Comparison of ENCODE assay signal across 8 cellular contexts in genomic region chr17:16439867-16440351, GRCh38. TPM values are rescaled to one million over a fixed set of nuclear protein-coding genes. Genes with fewer than 3 reads are reported as not detected.
DNase-seq lines count a peak whose midpoint lies in the region; ATAC-seq, FAIRE-seq and TF ChIP-seq lines count a peak whose summit lies in the region.

No MANE protein-coding gene starts in this region.

- no peak for TF ChIP-seq POLR2A in A549 (IDR thresholded peaks at IDR 0.05; ENCODE audit: low read length)

- H3K9me3 Mint-ChIP-seq in HFFc6: peaks cover 10% of the 10 kb centered on the region; the same call in 1 of the 2 replicates
- no peaks in the 10 kb centered on the region for H3K9me3 Mint-ChIP-seq in activated CD8-positive, alpha-beta T cell treated with anti-CD3 and anti-CD28 coated beads for 36 hours
- H3K9me3 Mint-ChIP-seq in stimulated activated naive B cell treated with anti-CD40 and anti-IgM and Interleukin-4, amounts not matched to agents 10 μg/mL and 1 μg/mL and 100 μg/mL, for 72 hours: no peaks in the 10 kb centered on the region

- intact Hi-C loops in activated CD8-positive, alpha-beta T cell treated with anti-CD3 and anti-CD28 coated beads for 36 hours (cut with micrococcal nuclease): loop anchor here (2.0 to 5.0 kb wide), 2 partner anchors 53 to 153 kb away; no protein-coding TSS in a partner anchor

- TF ChIP-seq CTCF in A549 (IDR thresholded peaks at IDR 0.05) (no peak), HFFc6 (IDR thresholded peaks at IDR 0.05) (no peak)
- TF ChIP-seq CTCF in activated CD8-positive, alpha-beta T cell treated with anti-CD3 and anti-CD28 coated beads for 36 hours (IDR thresholded peaks at IDR 0.05): no peak

- ATAC-seq in A549 (no peak), HG03095 (IDR thresholded peaks at IDR 0.05; ENCODE audit: unreplicated experiment) (no peak)
- ATAC-seq in activated CD8-positive, alpha-beta T cell treated with anti-CD3 and anti-CD28 coated beads for 36 hours: no peak
- ATAC-seq in stimulated activated naive B cell treated with anti-CD40 and anti-IgM and Interleukin-4, amounts not matched to agents 10 μg/mL and 1 μg/mL and 100 μg/mL, for 72 hours (replicated peaks): no peak

- H3K4me2 ChIP-seq in A549: peak overlapping the region; percentile 75

- TF ChIP-seq RAD21 in A549 (conservative IDR thresholded peaks at IDR 0.05 in 1 of 2, IDR thresholded peaks at IDR 0.05 in 1 of 2): no peak

- peaks cover 54% of the 10 kb centered on the region for H3K36me3 Mint-ChIP-seq in HFFc6 (ENCODE audit: low read depth)
- H3K36me3 Mint-ChIP-seq in activated CD8-positive, alpha-beta T cell treated with anti-CD3 and anti-CD28 coated beads for 36 hours (ENCODE audit: low read depth): peaks cover 57% of the 10 kb centered on the region
- H3K36me3 Mint-ChIP-seq in stimulated activated naive B cell treated with anti-CD40 and anti-IgM and Interleukin-4, amounts not matched to agents 10 μg/mL and 1 μg/mL and 100 μg/mL, for 72 hours: peaks cover 56 to 77% of the 10 kb centered on the region in 2 donors

- TF ChIP-seq EP300 in A549 (IDR thresholded peaks at IDR 0.05): no peak

- H3K4me3 ChIP-seq in A549 (peak overlapping the region; percentile 75), iPS-11a (ENCODE audit: low read depth, low read length) (peak overlapping the region; percentile 100)

- peak overlapping the region; percentile 99 for H3K4me3 Mint-ChIP-seq in HFFc6
- H3K4me3 Mint-ChIP-seq in activated CD8-positive, alpha-beta T cell treated with anti-CD3 and anti-CD28 coated beads for 36 hours: peak overlapping the region; percentile 96
- H3K4me3 Mint-ChIP-seq in stimulated activated naive B cell treated with anti-CD40 and anti-IgM and Interleukin-4, amounts not matched to agents 10 μg/mL and 1 μg/mL and 100 μg/mL, for 72 hours: peak overlapping the region; percentile 97 to 100

- H3K27ac ChIP-seq in A549: peak overlapping the region; percentile 90 to 99

- H3K4me1 Mint-ChIP-seq in HFFc6 (ENCODE audit: low read depth): peaks cover 43% of the 10 kb centered on the region
- peaks cover 51% of the 10 kb centered on the region for H3K4me1 Mint-ChIP-seq in activated CD8-positive, alpha-beta T cell treated with anti-CD3 and anti-CD28 coated beads for 36 hours (ENCODE audit: low read depth)
- H3K4me1 Mint-ChIP-seq in stimulated activated naive B cell treated with anti-CD40 and anti-IgM and Interleukin-4, amounts not matched to agents 10 μg/mL and 1 μg/mL and 100 μg/mL, for 72 hours: peaks cover 39 to 73% of the 10 kb centered on the region in 2 donors

- peaks cover 22% of the 10 kb centered on the region for H3K27me3 Mint-ChIP-seq in HFFc6 (ENCODE audit: insufficient read depth)
- H3K27me3 Mint-ChIP-seq in activated CD8-positive, alpha-beta T cell treated with anti-CD3 and anti-CD28 coated beads for 36 hours: no peaks in the 10 kb centered on the region
- H3K27me3 Mint-ChIP-seq in stimulated activated naive B cell treated with anti-CD40 and anti-IgM and Interleukin-4, amounts not matched to agents 10 μg/mL and 1 μg/mL and 100 μg/mL, for 72 hours: no peaks in the 10 kb centered on the region

- H3K27ac Mint-ChIP-seq in HFFc6: peak overlapping the region; percentile 94
- H3K27ac Mint-ChIP-seq in activated CD8-positive, alpha-beta T cell treated with anti-CD3 and anti-CD28 coated beads for 36 hours: peak overlapping the region; percentile 97
- H3K27ac Mint-ChIP-seq in stimulated activated naive B cell treated with anti-CD40 and anti-IgM and Interleukin-4, amounts not matched to agents 10 μg/mL and 1 μg/mL and 100 μg/mL, for 72 hours: peak overlapping the region; percentile 100

- DNase-seq in A549 (ENCODE audit: low read depth in 1 of 2, low spot score in 1 of 2) (no peak), HFFc6 (no peak), NCI-H187 (lab: John Stamatoyannopoulos, UW) (no peak), AG20443 (ENCODE audit: low spot score) (no peak)
- DNase-seq in activated CD8-positive, alpha-beta T cell treated with anti-CD3 and anti-CD28 coated beads for 36 hours: no peak
- no peak for DNase-seq in stimulated activated naive B cell treated with anti-CD40 and anti-IgM and Interleukin-4, amounts not matched to agents 10 μg/mL and 1 μg/mL and 100 μg/mL, for 72 hours

- POLR2A ChIA-PET in A549 (lab: Yijun Ruan, JAX): interaction anchor here (0.7 to 2.2 kb wide), 6 partner anchors 8 to 392 kb away, joined by 3 to 24 read pairs (median 5); partner anchors contain the start of gene CENPV
- POLR2A ChIA-PET in activated CD8-positive, alpha-beta T cell treated with anti-CD3 and anti-CD28 coated beads for 36 hours (lab: Charles Lee): interaction anchor here (0.7 to 11.6 kb wide), 15 partner anchors 8 to 1743 kb away, joined by 3 to 200 read pairs (median 9); partner anchors contain the start of genes ALKBH5, CENPV, TRPV2 and UBB

- CTCF ChIA-PET in A549 (lab: Yijun Ruan, JAX): interaction anchor here (1.0 to 29.8 kb wide), 8 partner anchors 11 to 154 kb away, joined by 3 to 589 read pairs (median 14); no protein-coding TSS in a partner anchor
- CTCF ChIA-PET in activated CD8-positive, alpha-beta T cell treated with anti-CD3 and anti-CD28 coated beads for 36 hours (lab: Charles Lee): interaction anchor here (0.9 to 4.5 kb wide), 5 partner anchors 11 to 25 kb away, joined by 3 to 39 read pairs (median 11); partner anchors contain the start of gene TRPV2

- FAIRE-seq in A549 (lab: Jason Lieb, UNC): no peak

- H3K9me3 ChIP-seq in A549: no peaks in the 10 kb centered on the region

- WGBS in A549 (ENCODE audit: missing lambda C conversion rate): 2% methylated on average over 9 of the region's 9 CpGs

- peaks cover 47% of the 10 kb centered on the region for H3K4me1 ChIP-seq in A549

TF ChIP-seq in A549, 52 proteins besides CTCF, POLR2A, EP300 and RAD21 (continues in another document):
- TF ChIP-seq TFCP2L1 (CRISPR knock-in tag; IDR thresholded peaks at IDR 0.05): peak; percentile 84
- TF ChIP-seq ZFP36 (IDR thresholded peaks at IDR 0.05; ENCODE audit: borderline replicate concordance, partially characterized antibody): no peak
- peak; percentile 28; the same call in 1 of the 3 replicates for TF ChIP-seq BCL3 (IDR thresholded peaks at IDR 0.05)
- peak; percentile 23; the same call in 1 of the 2 replicates for TF ChIP-seq GATA3 (IDR thresholded peaks at IDR 0.05; ENCODE audit: borderline replicate concordance)
- no peak for TF ChIP-seq ZNF302 (CRISPR knock-in tag; IDR thresholded peaks at IDR 0.05)
- TF ChIP-seq FOSB (CRISPR knock-in tag; IDR thresholded peaks at IDR 0.05): 0 out of 2 replicates have a peak, but pooled peaks have one; percentile 65
- TF ChIP-seq TP53 (CRISPR knock-in tag; IDR thresholded peaks at IDR 0.05): no peak; the same call in 1 of the 2 replicates
- peak; percentile 93 for TF ChIP-seq HOXA7 (CRISPR knock-in tag; IDR thresholded peaks at IDR 0.05)
- TF ChIP-seq E2F6 (IDR thresholded peaks at IDR 0.05; ENCODE audit: borderline replicate concordance, low read depth): no peak
- no peak for TF ChIP-seq MYC (IDR thresholded peaks at IDR 0.05; ENCODE audit: borderline replicate concordance, low read length)

RNA-seq across cellular contexts. Expression of gene TRPV2, which starts 24.5 kb away (rescaled TPM):
- polyA plus RNA-seq in A549 (2011; rRNA removed) (0.31 and 0.60 TPM in 2 replicates), A549 (2017; fragmentation: RNase III; extraction: RNeasy Plus Mini Kit Qiagen cat#74134 plus additional on column Dnase treatment) (0.35 to 0.62 TPM (median 0.61 TPM) in 3 replicates)
- polyA plus RNA-seq in A549 (2012; cell fraction: cytosol; rRNA removed): 0.87 and 1.1 TPM in 2 replicates
- polyA plus RNA-seq in A549 (2012; cell fraction: nucleus; rRNA removed): 0.86 and 1.7 TPM in 2 replicates
- polyA minus RNA-seq in A549 (2011; rRNA and poly(A)+ RNA removed): 0.37 and 0.73 TPM in 2 replicates
- total RNA-seq in HFFc6 (2021; fragmentation: NEBNext Ultra II Directional; extraction: Animal tissue kit (Norgen Biotek cat#: 25700)): 10 to 100 TPM in 4 of 6 experiments, 1 to 10 TPM in 2; 2.9 to 19.5 (median 18.1) TPM
- 10 to 100 TPM; 44.6 to 47.6 TPM for total RNA-seq in activated CD8-positive, alpha-beta T cell treated with anti-CD3 and anti-CD28 coated beads for 36 hours

RNA-seq across cellular contexts. Expression of gene LRRC75A, which starts 52.1 kb away (rescaled TPM):
- polyA plus RNA-seq in A549 (2011; rRNA removed) (0.65 and 0.78 TPM in 2 replicates), A549 (2017; fragmentation: RNase III; extraction: RNeasy Plus Mini Kit Qiagen cat#74134 plus additional on column Dnase treatment) (0.54 to 0.85 TPM (median 0.84 TPM) in 3 replicates)
- polyA plus RNA-seq in A549 (2012; cell fraction: cytosol; rRNA removed): 0.85 and 1.4 TPM in 2 replicates
- polyA plus RNA-seq in A549 (2012; cell fraction: nucleus; rRNA removed): 1.3 and 2.1 TPM in 2 replicates
- polyA minus RNA-seq in A549 (2011; rRNA and poly(A)+ RNA removed): 0.97 and 1.3 TPM in 2 replicates
- under 1 TPM; 0.14 to 0.57 (median 0.27) TPM for total RNA-seq in HFFc6 (2021; fragmentation: NEBNext Ultra II Directional; extraction: Animal tissue kit (Norgen Biotek cat#: 25700))
- total RNA-seq in activated CD8-positive, alpha-beta T cell treated with anti-CD3 and anti-CD28 coated beads for 36 hours: 1 to 10 TPM; 1.8 to 2.3 TPM

RNA-seq across cellular contexts. Expression of gene UBB, which starts 59.0 kb away (rescaled TPM):
- polyA plus RNA-seq in A549 (2011; rRNA removed): 2,851 and 4,311 TPM in 2 replicates
- polyA plus RNA-seq in A549 (2012; cell fraction: cytosol; rRNA removed): 3,984 and 4,472 TPM in 2 replicates
- 2,091 and 2,511 TPM in 2 replicates for polyA plus RNA-seq in A549 (2012; cell fraction: nucleus; rRNA removed)
- 2,383 to 2,467 TPM (median 2,404 TPM) in 3 replicates for polyA plus RNA-seq in A549 (2017; fragmentation: RNase III; extraction: RNeasy Plus Mini Kit Qiagen cat#74134 plus additional on column Dnase treatment)
- polyA minus RNA-seq in A549 (2011; rRNA and poly(A)+ RNA removed): 2,750 and 3,886 TPM in 2 replicates
- total RNA-seq in HFFc6 (2021; fragmentation: NEBNext Ultra II Directional; extraction: Animal tissue kit (Norgen Biotek cat#: 25700)): 1,000 to 10,000 TPM; 1,553 to 1,785 (median 1,678) TPM
- total RNA-seq in activated CD8-positive, alpha-beta T cell treated with anti-CD3 and anti-CD28 coated beads for 36 hours: 1,000 to 10,000 TPM; 1,334 to 1,337 TPM
